ENCODE assay signal across 1 cellular context in the genomic region with DNA sequence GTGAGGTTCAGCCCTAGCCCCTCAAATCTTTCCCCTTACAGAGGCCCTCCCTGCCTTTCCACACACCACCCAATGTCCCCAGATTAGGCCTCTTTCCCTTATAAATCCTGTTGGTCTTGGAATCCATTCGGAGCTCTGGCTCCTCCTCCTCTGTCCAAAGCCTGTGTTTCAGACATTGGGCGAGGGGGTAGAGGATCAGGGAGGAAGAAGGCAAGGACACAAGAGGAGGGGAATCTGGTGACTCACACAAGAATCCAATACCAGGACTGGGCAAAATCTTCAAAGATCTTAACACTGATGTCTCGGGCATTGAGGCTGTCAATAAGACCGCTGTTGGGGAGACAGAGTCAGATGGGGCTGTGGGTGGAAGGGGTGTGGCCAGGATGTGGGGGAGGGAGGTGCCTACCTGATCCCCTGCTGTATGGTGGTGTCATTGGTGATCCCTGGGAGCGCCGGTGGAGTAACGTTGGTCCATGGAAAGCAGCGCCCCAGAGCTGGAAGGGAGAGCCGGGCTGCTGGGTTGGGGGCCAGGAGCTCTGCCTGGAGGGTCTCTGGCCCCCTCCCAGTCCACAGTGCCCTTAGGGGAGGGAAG.
TF ChIP-seq lines count a peak whose summit lies in the region.

No MANE protein-coding gene starts in this region.

TF ChIP-seq in SK-N-SH, 30 proteins besides CTCF, POLR2A, EP300 and RAD21:
- TF ChIP-seq TEAD4 (IDR thresholded peaks at IDR 0.05; ENCODE audit: borderline replicate concordance, insufficient read depth) (no peak), MEF2A (IDR thresholded peaks at IDR 0.05; ENCODE audit: borderline replicate concordance, low read depth) (no peak), JUND (IDR thresholded peaks at IDR 0.05) (no peak), SIN3A (IDR thresholded peaks at IDR 0.05; ENCODE audit: borderline replicate concordance, low read depth, low read length) (no peak), FOSL2 (IDR thresholded peaks at IDR 0.05; ENCODE audit: borderline replicate concordance, low read depth) (no peak), EZH2phosphoT487 (IDR thresholded peaks at IDR 0.05; ENCODE audit: borderline replicate concordance, low read depth) (no peak), GABPA (IDR thresholded peaks at IDR 0.05; ENCODE audit: low read depth) (no peak)
- TF ChIP-seq, protein P1, sequence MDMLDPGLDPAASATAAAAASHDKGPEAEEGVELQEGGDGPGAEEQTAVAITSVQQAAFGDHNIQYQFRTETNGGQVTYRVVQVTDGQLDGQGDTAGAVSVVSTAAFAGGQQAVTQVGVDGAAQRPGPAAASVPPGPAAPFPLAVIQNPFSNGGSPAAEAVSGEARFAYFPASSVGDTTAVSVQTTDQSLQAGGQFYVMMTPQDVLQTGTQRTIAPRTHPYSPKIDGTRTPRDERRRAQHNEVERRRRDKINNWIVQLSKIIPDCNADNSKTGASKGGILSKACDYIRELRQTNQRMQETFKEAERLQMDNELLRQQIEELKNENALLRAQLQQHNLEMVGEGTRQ (IDR thresholded peaks at IDR 0.05; ENCODE audit: borderline replicate concordance, low read depth, low read length) = no peak
- TF ChIP-seq, protein P2, sequence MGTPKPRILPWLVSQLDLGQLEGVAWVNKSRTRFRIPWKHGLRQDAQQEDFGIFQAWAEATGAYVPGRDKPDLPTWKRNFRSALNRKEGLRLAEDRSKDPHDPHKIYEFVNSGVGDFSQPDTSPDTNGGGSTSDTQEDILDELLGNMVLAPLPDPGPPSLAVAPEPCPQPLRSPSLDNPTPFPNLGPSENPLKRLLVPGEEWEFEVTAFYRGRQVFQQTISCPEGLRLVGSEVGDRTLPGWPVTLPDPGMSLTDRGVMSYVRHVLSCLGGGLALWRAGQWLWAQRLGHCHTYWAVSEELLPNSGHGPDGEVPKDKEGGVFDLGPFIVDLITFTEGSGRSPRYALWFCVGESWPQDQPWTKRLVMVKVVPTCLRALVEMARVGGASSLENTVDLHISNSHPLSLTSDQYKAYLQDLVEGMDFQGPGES (IDR thresholded peaks at IDR 0.05; ENCODE audit: low read depth, low read length) = no peak
- TF ChIP-seq, protein P3, sequence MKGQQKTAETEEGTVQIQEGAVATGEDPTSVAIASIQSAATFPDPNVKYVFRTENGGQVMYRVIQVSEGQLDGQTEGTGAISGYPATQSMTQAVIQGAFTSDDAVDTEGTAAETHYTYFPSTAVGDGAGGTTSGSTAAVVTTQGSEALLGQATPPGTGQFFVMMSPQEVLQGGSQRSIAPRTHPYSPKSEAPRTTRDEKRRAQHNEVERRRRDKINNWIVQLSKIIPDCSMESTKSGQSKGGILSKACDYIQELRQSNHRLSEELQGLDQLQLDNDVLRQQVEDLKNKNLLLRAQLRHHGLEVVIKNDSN (IDR thresholded peaks at IDR 0.05; ENCODE audit: borderline replicate concordance, low read depth) = no peak
TF ChIP-seq in SK-N-SH: peak in this region for 0.
